Comparison of ENCODE assay signal across 8 cellular contexts in genomic region chr20:59751075-59751711, GRCh38.
DNase-seq lines count a peak whose midpoint lies in the region; ATAC-seq, FAIRE-seq and TF ChIP-seq lines count a peak whose summit lies in the region.

No MANE protein-coding gene starts in this region.

- H3K27ac ChIP-seq in RWPE1 (no peak overlapping the region), endodermal cell (ENCODE audit: low read depth, low read length) (no peak overlapping the region), uterus (no peak overlapping the region)

- peak; percentile 80 for ATAC-seq in mucosa of descending colon

- no peaks in the 10 kb centered on the region for H3K4me1 ChIP-seq in endodermal cell (ENCODE audit: control insufficient read depth, insufficient read depth, low read length)
- H3K4me1 ChIP-seq in mucosa of descending colon (ENCODE audit: low read depth) = no peaks in the 10 kb centered on the region
- no peaks in the 10 kb centered on the region for H3K4me1 ChIP-seq in uterus

- POLR2A ChIA-PET in RWPE1 (lab: Yijun Ruan, JAX; ENCODE audit: low non-redundant PET) = no interaction called here

- no peak for TF ChIP-seq POLR2A in uterus (IDR thresholded peaks at IDR 0.05)

- H3K9me3 ChIP-seq in endodermal cell (ENCODE audit: control insufficient read depth, low read length) (no peaks in the 10 kb centered on the region), mucosa of descending colon (no peaks in the 10 kb centered on the region), uterus (no peaks in the 10 kb centered on the region)

- CTCF ChIA-PET in RWPE1 (lab: Yijun Ruan, JAX) = interaction anchor here (0.5 to 3.8 kb wide), 11 partner anchors 17 to 1727 kb away, joined by 3 to 30 read pairs (median 3); no protein-coding TSS in a partner anchor

- H3K9me3 Mint-ChIP-seq in endodermal cell = no peaks in the 10 kb centered on the region

- FAIRE-seq in GM18507 (lab: Jason Lieb, UNC) = peak; percentile 66

- H3K27me3 Mint-ChIP-seq in endodermal cell (ENCODE audit: insufficient read depth) = peaks cover 50% of the 10 kb centered on the region

- intact Hi-C loops in mucosa of descending colon (cut with DNase I, micrococcal nuclease) = loop anchor here in 1 of 2 donors (10.0 kb wide), 2 partner anchors 156 to 186 kb away; no protein-coding TSS in a partner anchor
- intact Hi-C loops in uterus (cut with DNase I; ENCODE audit: low total_unique reads) = no loop called here

- no peak overlapping the region for H3K27ac Mint-ChIP-seq in endodermal cell

- peaks cover 2% of the 10 kb centered on the region for H3K4me1 Mint-ChIP-seq in endodermal cell

- DNase-seq in COLO668 (lab: John Stamatoyannopoulos, UW; ENCODE audit: unreplicated experiment) (peak; percentile 58), GM18507 (ENCODE audit: extremely low spot score, insufficient read length, low read depth) (peak; percentile 73), HT-29 (ENCODE audit: low spot score) (peak; percentile 78), RWPE1 (ENCODE audit: low spot score) (peak; percentile 89), endodermal cell (peak; percentile 95), mucosa of descending colon (peak; percentile 68 to 80 (median 73)), uterus (peak; percentile 22 to 50)
- DNase-seq in effector CD8-positive, alpha-beta T cell (lab: John Stamatoyannopoulos, UW) = no peak

- H3K4me3 ChIP-seq in endodermal cell (ENCODE audit: low read length) = no peak overlapping the region
- no peak overlapping the region for H3K4me3 ChIP-seq in mucosa of descending colon
- no peak overlapping the region for H3K4me3 ChIP-seq in uterus

- 36 to 42% methylated on average over 13 to 21 of the region's 21 CpGs for WGBS in endodermal cell (ENCODE audit: insufficient coverage in 1 of 2, insufficient read length in 1 of 2), 2 experiments

- peaks cover 7% of the 10 kb centered on the region for H3K27me3 ChIP-seq in endodermal cell (ENCODE audit: control insufficient read depth, insufficient read depth, low read length, poor library complexity, severe bottlenecking)
- H3K27me3 ChIP-seq in uterus = no peaks in the 10 kb centered on the region

- peak; percentile 83 for TF ChIP-seq CTCF in RWPE1 (conservative IDR thresholded peaks at IDR 0.05; ENCODE audit: low read depth)
- TF ChIP-seq CTCF in endodermal cell (conservative IDR thresholded peaks at IDR 0.05) = peak; percentile 96
- peak; percentile 65 for TF ChIP-seq CTCF in mucosa of descending colon (IDR thresholded peaks at IDR 0.05)
- TF ChIP-seq CTCF in uterus (IDR thresholded peaks at IDR 0.05) = peak; percentile 23 to 61 (median 48)

- H3K36me3 Mint-ChIP-seq in endodermal cell (ENCODE audit: low read depth) = no peaks in the 10 kb centered on the region

- H3K4me3 Mint-ChIP-seq in endodermal cell = no peak overlapping the region

- H3K36me3 ChIP-seq in endodermal cell (ENCODE audit: control insufficient read depth, insufficient read depth, low read length) = no peaks in the 10 kb centered on the region
- H3K36me3 ChIP-seq in mucosa of descending colon (ENCODE audit: low read depth) = no peaks in the 10 kb centered on the region
- no peaks in the 10 kb centered on the region for H3K36me3 ChIP-seq in uterus

- no peak overlapping the region for H3K9ac ChIP-seq in endodermal cell (ENCODE audit: extremely low read depth, low read length, poor library complexity, severe bottlenecking)
